Comparison of ENCODE assay signal across 11 cellular contexts in genomic region chr13:44238011-44238421, GRCh38.
DNase-seq lines count a peak whose midpoint lies in the region; ATAC-seq, FAIRE-seq and TF ChIP-seq lines count a peak whose summit lies in the region.
"Had no signal": no experiment of that assay in that cellular context is flagged by ENCODE, and none has a peak within 500 bp of the region (broad histone marks: within the 10 kb centered on the region; RNA-seq: fewer than 3 reads in every experiment).

No MANE protein-coding gene starts in this region.

- BruUV-seq in PC-3 (replicated peaks; lab: Mats Ljungman, UMichigan): no TSS peak

- intact Hi-C loops in PC-3 (cut with micrococcal nuclease) (no loop called here), esophagus squamous epithelium (cut with DNase I) (no loop called here), natural killer cell (cut with micrococcal nuclease) (no loop called here)
- intact Hi-C loops in CD4-positive, alpha-beta memory T cell (cut with micrococcal nuclease): no loop called here

- no peaks in the 10 kb centered on the region for H3K36me3 Mint-ChIP-seq in neural progenitor cell
- H3K36me3 Mint-ChIP-seq in CD4-positive, alpha-beta memory T cell: no peaks in the 10 kb centered on the region
- no peaks in the 10 kb centered on the region for H3K36me3 Mint-ChIP-seq in natural killer cell

- FAIRE-seq in A549 (lab: Jason Lieb, UNC): no peak
- FAIRE-seq: small intestine had no signal

- peaks cover 16% of the 10 kb centered on the region for H3K4me1 Mint-ChIP-seq in neural progenitor cell
- H3K4me1 Mint-ChIP-seq in CD4-positive, alpha-beta memory T cell: no peaks in the 10 kb centered on the region
- peaks cover 7 to 16% of the 10 kb centered on the region in 2 donors for H3K4me1 Mint-ChIP-seq in natural killer cell

- WGBS in A549 (ENCODE audit: missing lambda C conversion rate): 98% methylated on average over 3 of the region's 3 CpGs
- 56 to 72% methylated on average over 3 of the region's 3 CpGs for WGBS in esophagus squamous epithelium, 2 donors

- no peaks in the 10 kb centered on the region for H3K9me3 ChIP-seq in A549
- H3K9me3 ChIP-seq in PC-3 (ENCODE audit: low read length): no peaks in the 10 kb centered on the region
- H3K9me3 ChIP-seq in esophagus squamous epithelium: no peaks in the 10 kb centered on the region
- H3K9me3 ChIP-seq in neural progenitor cell (ENCODE audit: low read depth): no peaks in the 10 kb centered on the region
- H3K9me3 ChIP-seq in CD4-positive, alpha-beta memory T cell (ENCODE audit: control insufficient read depth in 1 of 2, low read length in 2 of 2): no peaks in the 10 kb centered on the region

- TF ChIP-seq CTCF in A549 (IDR thresholded peaks at IDR 0.05): no peak
- no peak for TF ChIP-seq CTCF in PC-3 (conservative IDR thresholded peaks at IDR 0.05; ENCODE audit: low read depth, low read length)
- TF ChIP-seq CTCF in esophagus squamous epithelium (IDR thresholded peaks at IDR 0.05): no peak
- TF ChIP-seq CTCF in neural progenitor cell (IDR thresholded peaks at IDR 0.05): no peak
- no peak for TF ChIP-seq CTCF in natural killer cell (IDR thresholded peaks at IDR 0.05)

- H3K9me3 Mint-ChIP-seq in neural progenitor cell: peaks cover 5% of the 10 kb centered on the region
- H3K9me3 Mint-ChIP-seq in CD4-positive, alpha-beta memory T cell: peaks cover 0 to 5% (median 0%) of the 10 kb centered on the region in 8 donors
- H3K9me3 Mint-ChIP-seq in natural killer cell: no peaks in the 10 kb centered on the region

- H3K27ac ChIP-seq in A549: peak overlapping the region; percentile 65 to 90
- peak overlapping the region; percentile 78 for H3K27ac ChIP-seq in PC-3 (ENCODE audit: low read length)
- H3K27ac ChIP-seq in esophagus squamous epithelium: peak overlapping the region; percentile 73 to 94 (median 88)
- H3K27ac ChIP-seq in neural progenitor cell: no peak overlapping the region
- no peak overlapping the region for H3K27ac ChIP-seq in CD4-positive, alpha-beta memory T cell (ENCODE audit: low read depth, low read length)

- H3K27me3 ChIP-seq in PC-3 (ENCODE audit: low read length) (no peaks in the 10 kb centered on the region), esophagus squamous epithelium (no peaks in the 10 kb centered on the region), neural progenitor cell (no peaks in the 10 kb centered on the region)
- H3K27me3 ChIP-seq in CD4-positive, alpha-beta memory T cell (ENCODE audit: insufficient read depth, low read length): no peaks in the 10 kb centered on the region

- ATAC-seq in A549 (no peak), PC-3 (no peak), GM19324 (IDR thresholded peaks at IDR 0.05; ENCODE audit: low FRiP score, unreplicated experiment) (no peak), natural killer cell (no peak), GM21576 (IDR thresholded peaks at IDR 0.05; ENCODE audit: unreplicated experiment) (no peak)

- H3F3A ChIP-seq in PC-3 (ENCODE audit: low read length, unreplicated experiment) (no peaks in the 10 kb centered on the region), neural progenitor cell (ENCODE audit: low read depth) (no peaks in the 10 kb centered on the region)

- CTCF ChIA-PET in A549 (lab: Yijun Ruan, JAX) (interaction anchor here (0.6 kb wide), 1 partner anchor 101 kb away, joined by 3 read pairs; no protein-coding TSS in a partner anchor), PC-3 (lab: Charles Lee) (no interaction called here)
- CTCF ChIA-PET in CD4-positive, alpha-beta memory T cell (lab: Charles Lee; ENCODE audit: partially characterized antibody): no interaction called here

- H3K4me3 Mint-ChIP-seq in neural progenitor cell: no peak overlapping the region
- H3K4me3 Mint-ChIP-seq in CD4-positive, alpha-beta memory T cell: no peak overlapping the region
- H3K4me3 Mint-ChIP-seq in natural killer cell: no peak overlapping the region

- no peaks in the 10 kb centered on the region for H3K79me2 ChIP-seq in PC-3 (ENCODE audit: low read length)
- no peaks in the 10 kb centered on the region for H3K79me2 ChIP-seq in neural progenitor cell (ENCODE audit: low read depth)

- TF ChIP-seq POLR2A in A549 (IDR thresholded peaks at IDR 0.05; ENCODE audit: low read length): no peak
- TF ChIP-seq POLR2A in esophagus squamous epithelium (IDR thresholded peaks at IDR 0.05): no peak

- POLR2A ChIA-PET in A549 (lab: Yijun Ruan, JAX): no interaction called here
- POLR2A ChIA-PET in PC-3 (lab: Charles Lee; ENCODE audit: unreplicated experiment): interaction anchor here (0.6 kb wide), 1 partner anchor 197 kb away, joined by 18 read pairs; no protein-coding TSS in a partner anchor
- POLR2A ChIA-PET in CD4-positive, alpha-beta memory T cell (lab: Charles Lee; ENCODE audit: partially characterized antibody): no interaction called here

- H4K20me1 ChIP-seq in PC-3 (ENCODE audit: low read length): no peaks in the 10 kb centered on the region
- H4K20me1 ChIP-seq in neural progenitor cell (ENCODE audit: low read depth): no peaks in the 10 kb centered on the region

- H3K27me3 Mint-ChIP-seq in neural progenitor cell (ENCODE audit: insufficient read depth, low read depth): peaks cover 3% of the 10 kb centered on the region
- peaks cover 1 to 12% of the 10 kb centered on the region in 2 donors for H3K27me3 Mint-ChIP-seq in CD4-positive, alpha-beta memory T cell
- H3K27me3 Mint-ChIP-seq in natural killer cell (ENCODE audit: low read depth in 2 of 2): peaks cover 0 to 5% of the 10 kb centered on the region in 2 donors

- no peak overlapping the region for H3K4me3 ChIP-seq in A549
- H3K4me3 ChIP-seq in PC-3 (ENCODE audit: low read length): no peak overlapping the region
- H3K4me3 ChIP-seq in esophagus squamous epithelium: no peak overlapping the region
- no peak overlapping the region for H3K4me3 ChIP-seq in neural progenitor cell
- H3K4me3 ChIP-seq in CD4-positive, alpha-beta memory T cell (ENCODE audit: low read length in 2 of 2): no peak overlapping the region

- no peak overlapping the region for H2AFZ ChIP-seq in PC-3 (ENCODE audit: low read length)
- no peak overlapping the region for H2AFZ ChIP-seq in neural progenitor cell (replicated peaks)

- no peak for TF ChIP-seq RAD21 in A549 (conservative IDR thresholded peaks at IDR 0.05 in 1 of 2, IDR thresholded peaks at IDR 0.05 in 1 of 2)

- no peak for TF ChIP-seq EP300 in A549 (IDR thresholded peaks at IDR 0.05)

- no peaks in the 10 kb centered on the region for H3K9me2 ChIP-seq in PC-3 (replicated peaks; ENCODE audit: low read length)

- H3K4me1 ChIP-seq in A549 (peaks cover 36% of the 10 kb centered on the region), PC-3 (ENCODE audit: insufficient read depth, low read length) (peaks cover 20% of the 10 kb centered on the region), esophagus squamous epithelium (peaks cover 18 to 45% (median 34%) of the 10 kb centered on the region in 3 donors), neural progenitor cell (peaks cover 5% of the 10 kb centered on the region)
- no peaks in the 10 kb centered on the region for H3K4me1 ChIP-seq in CD4-positive, alpha-beta memory T cell (ENCODE audit: insufficient read depth, low read length)

- peak overlapping the region; percentile 65 for H3K9ac ChIP-seq in PC-3 (ENCODE audit: low read length)
- no peak overlapping the region for H3K9ac ChIP-seq in neural progenitor cell

- H3K4me2 ChIP-seq in A549: peak overlapping the region; percentile 8; the same call in 1 of the 3 replicates
- H3K4me2 ChIP-seq in PC-3 (ENCODE audit: low read length): no peak overlapping the region
- no peak overlapping the region for H3K4me2 ChIP-seq in neural progenitor cell

- H3K36me3 ChIP-seq in PC-3 (ENCODE audit: low read depth, low read length) (no peaks in the 10 kb centered on the region), esophagus squamous epithelium (no peaks in the 10 kb centered on the region), neural progenitor cell (no peaks in the 10 kb centered on the region)
- no peaks in the 10 kb centered on the region for H3K36me3 ChIP-seq in CD4-positive, alpha-beta memory T cell (ENCODE audit: insufficient read depth, low read length)

- DNase-seq in A549 (ENCODE audit: low read depth in 1 of 2, low spot score in 1 of 2): no peak
- DNase-seq in PC-3: no peak
- no peak for DNase-seq in esophagus squamous epithelium (lab: John Stamatoyannopoulos, UW)
- DNase-seq in neural progenitor cell (ENCODE audit: low spot score): no peak
- no peak for DNase-seq in CD4-positive, alpha-beta memory T cell
- no peak for DNase-seq in natural killer cell
- DNase-seq: NCI-H1694, small intestine, SW 1271 had no signal

- peak overlapping the region; percentile 64 for H3K27ac Mint-ChIP-seq in neural progenitor cell
- H3K27ac Mint-ChIP-seq in CD4-positive, alpha-beta memory T cell: no peak overlapping the region
- H3K27ac Mint-ChIP-seq in natural killer cell: no peak overlapping the region

TF ChIP-seq in A549, 52 proteins besides CTCF, POLR2A, EP300 and RAD21:
- TF ChIP-seq RFX5 (IDR thresholded peaks at IDR 0.05) (no peak), SMC3 (IDR thresholded peaks at IDR 0.05) (no peak), HOXB5 (CRISPR knock-in tag; IDR thresholded peaks at IDR 0.05) (no peak), NR3C1 (IDR thresholded peaks at IDR 0.05) (no peak), EHMT2 (IDR thresholded peaks at IDR 0.05; ENCODE audit: low read depth) (no peak), PHF8 (IDR thresholded peaks at IDR 0.05; ENCODE audit: borderline replicate concordance, low read depth) (no peak), ZSCAN20 (CRISPR knock-in tag; IDR thresholded peaks at IDR 0.05) (no peak), FOSL2 (IDR thresholded peaks at IDR 0.05) (no peak), FOSL2 (CRISPR knock-in tag; IDR thresholded peaks at IDR 0.05) (no peak), HOXA7 (CRISPR knock-in tag; IDR thresholded peaks at IDR 0.05) (no peak), KDM5A (IDR thresholded peaks at IDR 0.05) (no peak), ESRRA (IDR thresholded peaks at IDR 0.05; ENCODE audit: borderline replicate concordance, low read length) (no peak), EHF (CRISPR knock-in tag; IDR thresholded peaks at IDR 0.05) (no peak)

Comparison
In these comparisons a context has a peak if more than half of its experiments do, and no peak if none do; other contexts are left out.
1. H3K27ac ChIP-seq: peak in A549 (2 of 2), PC-3 (single experiment) and esophagus squamous epithelium (4 of 4); none in neural progenitor cell (single experiment) and CD4-positive, alpha-beta memory T cell (single experiment).